1 cellular context compared by ENCODE assay signal in the genomic region with DNA sequence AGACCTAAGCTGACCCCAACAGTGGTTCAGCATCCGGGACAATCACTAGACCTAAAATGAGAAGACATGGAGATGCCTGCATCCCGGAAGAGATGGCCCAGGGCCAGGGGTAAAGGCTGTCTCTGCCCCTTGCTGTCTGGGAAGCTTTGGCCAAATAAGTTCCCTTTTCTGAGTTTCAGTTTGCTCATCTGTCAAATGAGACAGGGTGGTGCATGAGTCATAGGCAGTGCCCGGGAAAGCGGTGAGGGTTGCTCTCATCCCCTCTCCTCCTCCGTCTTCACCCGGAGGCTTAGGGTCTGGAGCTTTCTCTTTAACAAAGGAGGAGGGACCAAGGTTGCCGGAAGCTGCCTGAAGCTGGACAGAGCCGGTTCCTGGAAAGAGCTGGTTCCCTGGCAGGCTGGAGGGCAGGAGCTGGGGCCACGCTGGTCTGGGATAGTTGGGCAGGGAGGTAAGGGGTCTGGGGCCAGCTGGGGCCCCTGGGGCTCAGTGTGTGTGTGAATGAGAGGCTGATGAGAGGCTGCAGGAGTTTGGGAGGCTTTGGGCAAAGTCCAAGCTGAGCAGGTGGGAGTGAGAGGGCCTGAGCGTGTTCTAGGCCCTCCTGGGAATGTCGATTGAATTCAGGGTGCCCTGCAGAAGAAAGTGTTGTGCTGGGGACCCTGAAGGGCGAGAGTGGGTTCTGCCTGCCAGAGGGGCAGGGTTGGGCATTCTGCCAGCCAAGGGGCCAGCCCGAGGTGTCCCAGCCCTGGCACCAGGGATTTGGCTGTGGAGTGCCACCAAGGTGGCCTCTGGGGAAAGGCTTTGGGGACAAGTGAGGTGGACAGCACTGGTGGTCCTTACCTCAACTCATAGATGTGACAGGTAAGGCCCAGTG.
TF ChIP-seq lines count a peak whose summit lies in the region.

A gene with protein sequence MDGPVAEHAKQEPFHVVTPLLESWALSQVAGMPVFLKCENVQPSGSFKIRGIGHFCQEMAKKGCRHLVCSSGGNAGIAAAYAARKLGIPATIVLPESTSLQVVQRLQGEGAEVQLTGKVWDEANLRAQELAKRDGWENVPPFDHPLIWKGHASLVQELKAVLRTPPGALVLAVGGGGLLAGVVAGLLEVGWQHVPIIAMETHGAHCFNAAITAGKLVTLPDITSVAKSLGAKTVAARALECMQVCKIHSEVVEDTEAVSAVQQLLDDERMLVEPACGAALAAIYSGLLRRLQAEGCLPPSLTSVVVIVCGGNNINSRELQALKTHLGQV (plus strand): TSS at position 351 of the 871 bp plus-strand sequence. CDS start 5,603 bp downstream, outside the sequence.

TF ChIP-seq in HEK293, 187 proteins besides CTCF, POLR2A, EP300 and RAD21 (continued from another document):
- TF ChIP-seq ZNF211 (tag by site-specific recombination; IDR thresholded peaks at IDR 0.05; ENCODE audit: low read depth) = no peak
- TF ChIP-seq, protein P1, sequence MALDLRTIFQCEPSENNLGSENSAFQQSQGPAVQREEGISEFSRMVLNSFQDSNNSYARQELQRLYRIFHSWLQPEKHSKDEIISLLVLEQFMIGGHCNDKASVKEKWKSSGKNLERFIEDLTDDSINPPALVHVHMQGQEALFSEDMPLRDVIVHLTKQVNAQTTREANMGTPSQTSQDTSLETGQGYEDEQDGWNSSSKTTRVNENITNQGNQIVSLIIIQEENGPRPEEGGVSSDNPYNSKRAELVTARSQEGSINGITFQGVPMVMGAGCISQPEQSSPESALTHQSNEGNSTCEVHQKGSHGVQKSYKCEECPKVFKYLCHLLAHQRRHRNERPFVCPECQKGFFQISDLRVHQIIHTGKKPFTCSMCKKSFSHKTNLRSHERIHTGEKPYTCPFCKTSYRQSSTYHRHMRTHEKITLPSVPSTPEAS (tag by site-specific recombination; IDR thresholded peaks at IDR 0.05) = no peak
- no peak for TF ChIP-seq ZNF514 (tag by site-specific recombination; IDR thresholded peaks at IDR 0.05)
- no peak for TF ChIP-seq ZNF707 (tag by site-specific recombination; IDR thresholded peaks at IDR 0.05)
- no peak for TF ChIP-seq ZBTB8A (tag by site-specific recombination; IDR thresholded peaks at IDR 0.05)
- no peak for TF ChIP-seq ZNF2 (tag by site-specific recombination; IDR thresholded peaks at IDR 0.05)
- TF ChIP-seq ZNF623 (tag by site-specific recombination; IDR thresholded peaks at IDR 0.05) = no peak
- TF ChIP-seq ZNF571 (tag by site-specific recombination; IDR thresholded peaks at IDR 0.05) = no peak
- TF ChIP-seq ZNF548 (tag by site-specific recombination; IDR thresholded peaks at IDR 0.05) = no peak
- TF ChIP-seq, protein P2, sequence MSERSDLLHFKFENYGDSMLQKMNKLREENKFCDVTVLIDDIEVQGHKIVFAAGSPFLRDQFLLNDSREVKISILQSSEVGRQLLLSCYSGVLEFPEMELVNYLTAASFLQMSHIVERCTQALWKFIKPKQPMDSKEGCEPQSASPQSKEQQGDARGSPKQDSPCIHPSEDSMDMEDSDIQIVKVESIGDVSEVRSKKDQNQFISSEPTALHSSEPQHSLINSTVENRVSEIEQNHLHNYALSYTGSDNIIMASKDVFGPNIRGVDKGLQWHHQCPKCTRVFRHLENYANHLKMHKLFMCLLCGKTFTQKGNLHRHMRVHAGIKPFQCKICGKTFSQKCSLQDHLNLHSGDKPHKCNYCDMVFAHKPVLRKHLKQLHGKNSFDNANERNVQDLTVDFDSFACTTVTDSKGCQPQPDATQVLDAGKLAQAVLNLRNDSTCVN (tag by site-specific recombination; optimal IDR thresholded peaks at IDR 0.05) = no peak
- no peak for TF ChIP-seq ZNF473 (tag by site-specific recombination; IDR thresholded peaks at IDR 0.05)
- TF ChIP-seq ZNF335 (tag by site-specific recombination; conservative IDR thresholded peaks at IDR 0.05) = peak; percentile 81
- no peak for TF ChIP-seq ZNF521 (tag by site-specific recombination; IDR thresholded peaks at IDR 0.05)
- TF ChIP-seq ZNF610 (tag by site-specific recombination; IDR thresholded peaks at IDR 0.05; ENCODE audit: borderline replicate concordance) = no peak
- no peak for TF ChIP-seq RBAK (tag by site-specific recombination; IDR thresholded peaks at IDR 0.05)
- TF ChIP-seq, protein P3, sequence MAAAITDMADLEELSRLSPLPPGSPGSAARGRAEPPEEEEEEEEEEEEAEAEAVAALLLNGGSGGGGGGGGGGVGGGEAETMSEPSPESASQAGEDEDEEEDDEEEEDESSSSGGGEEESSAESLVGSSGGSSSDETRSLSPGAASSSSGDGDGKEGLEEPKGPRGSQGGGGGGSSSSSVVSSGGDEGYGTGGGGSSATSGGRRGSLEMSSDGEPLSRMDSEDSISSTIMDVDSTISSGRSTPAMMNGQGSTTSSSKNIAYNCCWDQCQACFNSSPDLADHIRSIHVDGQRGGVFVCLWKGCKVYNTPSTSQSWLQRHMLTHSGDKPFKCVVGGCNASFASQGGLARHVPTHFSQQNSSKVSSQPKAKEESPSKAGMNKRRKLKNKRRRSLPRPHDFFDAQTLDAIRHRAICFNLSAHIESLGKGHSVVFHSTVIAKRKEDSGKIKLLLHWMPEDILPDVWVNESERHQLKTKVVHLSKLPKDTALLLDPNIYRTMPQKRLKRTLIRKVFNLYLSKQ (tag by site-specific recombination; IDR thresholded peaks at IDR 0.05; ENCODE audit: borderline replicate concordance) = no peak
- TF ChIP-seq, protein P4, sequence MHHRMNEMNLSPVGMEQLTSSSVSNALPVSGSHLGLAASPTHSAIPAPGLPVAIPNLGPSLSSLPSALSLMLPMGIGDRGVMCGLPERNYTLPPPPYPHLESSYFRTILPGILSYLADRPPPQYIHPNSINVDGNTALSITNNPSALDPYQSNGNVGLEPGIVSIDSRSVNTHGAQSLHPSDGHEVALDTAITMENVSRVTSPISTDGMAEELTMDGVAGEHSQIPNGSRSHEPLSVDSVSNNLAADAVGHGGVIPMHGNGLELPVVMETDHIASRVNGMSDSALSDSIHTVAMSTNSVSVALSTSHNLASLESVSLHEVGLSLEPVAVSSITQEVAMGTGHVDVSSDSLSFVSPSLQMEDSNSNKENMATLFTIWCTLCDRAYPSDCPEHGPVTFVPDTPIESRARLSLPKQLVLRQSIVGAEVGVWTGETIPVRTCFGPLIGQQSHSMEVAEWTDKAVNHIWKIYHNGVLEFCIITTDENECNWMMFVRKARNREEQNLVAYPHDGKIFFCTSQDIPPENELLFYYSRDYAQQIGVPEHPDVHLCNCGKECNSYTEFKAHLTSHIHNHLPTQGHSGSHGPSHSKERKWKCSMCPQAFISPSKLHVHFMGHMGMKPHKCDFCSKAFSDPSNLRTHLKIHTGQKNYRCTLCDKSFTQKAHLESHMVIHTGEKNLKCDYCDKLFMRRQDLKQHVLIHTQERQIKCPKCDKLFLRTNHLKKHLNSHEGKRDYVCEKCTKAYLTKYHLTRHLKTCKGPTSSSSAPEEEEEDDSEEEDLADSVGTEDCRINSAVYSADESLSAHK (tag by site-specific recombination; IDR thresholded peaks at IDR 0.05) = no peak
- no peak for TF ChIP-seq ZNF266 (tag by site-specific recombination; IDR thresholded peaks at IDR 0.05; ENCODE audit: low read depth)
- TF ChIP-seq, protein P5, sequence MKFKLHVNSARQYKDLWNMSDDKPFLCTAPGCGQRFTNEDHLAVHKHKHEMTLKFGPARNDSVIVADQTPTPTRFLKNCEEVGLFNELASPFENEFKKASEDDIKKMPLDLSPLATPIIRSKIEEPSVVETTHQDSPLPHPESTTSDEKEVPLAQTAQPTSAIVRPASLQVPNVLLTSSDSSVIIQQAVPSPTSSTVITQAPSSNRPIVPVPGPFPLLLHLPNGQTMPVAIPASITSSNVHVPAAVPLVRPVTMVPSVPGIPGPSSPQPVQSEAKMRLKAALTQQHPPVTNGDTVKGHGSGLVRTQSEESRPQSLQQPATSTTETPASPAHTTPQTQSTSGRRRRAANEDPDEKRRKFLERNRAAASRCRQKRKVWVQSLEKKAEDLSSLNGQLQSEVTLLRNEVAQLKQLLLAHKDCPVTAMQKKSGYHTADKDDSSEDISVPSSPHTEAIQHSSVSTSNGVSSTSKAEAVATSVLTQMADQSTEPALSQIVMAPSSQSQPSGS (tag by site-specific recombination; IDR thresholded peaks at IDR 0.05; ENCODE audit: low read depth) = no peak
- TF ChIP-seq, protein P6, sequence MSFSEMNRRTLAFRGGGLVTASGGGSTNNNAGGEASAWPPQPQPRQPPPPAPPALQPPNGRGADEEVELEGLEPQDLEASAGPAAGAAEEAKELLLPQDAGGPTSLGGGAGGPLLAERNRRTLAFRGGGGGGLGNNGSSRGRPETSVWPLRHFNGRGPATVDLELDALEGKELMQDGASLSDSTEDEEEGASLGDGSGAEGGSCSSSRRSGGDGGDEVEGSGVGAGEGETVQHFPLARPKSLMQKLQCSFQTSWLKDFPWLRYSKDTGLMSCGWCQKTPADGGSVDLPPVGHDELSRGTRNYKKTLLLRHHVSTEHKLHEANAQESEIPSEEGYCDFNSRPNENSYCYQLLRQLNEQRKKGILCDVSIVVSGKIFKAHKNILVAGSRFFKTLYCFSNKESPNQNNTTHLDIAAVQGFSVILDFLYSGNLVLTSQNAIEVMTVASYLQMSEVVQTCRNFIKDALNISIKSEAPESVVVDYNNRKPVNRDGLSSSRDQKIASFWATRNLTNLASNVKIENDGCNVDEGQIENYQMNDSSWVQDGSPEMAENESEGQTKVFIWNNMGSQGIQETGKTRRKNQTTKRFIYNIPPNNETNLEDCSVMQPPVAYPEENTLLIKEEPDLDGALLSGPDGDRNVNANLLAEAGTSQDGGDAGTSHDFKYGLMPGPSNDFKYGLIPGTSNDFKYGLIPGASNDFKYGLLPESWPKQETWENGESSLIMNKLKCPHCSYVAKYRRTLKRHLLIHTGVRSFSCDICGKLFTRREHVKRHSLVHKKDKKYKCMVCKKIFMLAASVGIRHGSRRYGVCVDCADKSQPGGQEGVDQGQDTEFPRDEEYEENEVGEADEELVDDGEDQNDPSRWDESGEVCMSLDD (tag by site-specific recombination; IDR thresholded peaks at IDR 0.05) = no peak
- TF ChIP-seq ZNF600 (tag by site-specific recombination; IDR thresholded peaks at IDR 0.05) = peak; percentile 80
- no peak for TF ChIP-seq ZNF155 (tag by site-specific recombination; IDR thresholded peaks at IDR 0.05)
